ENCODE assay signal across 20 cellular contexts in the genomic region with DNA sequence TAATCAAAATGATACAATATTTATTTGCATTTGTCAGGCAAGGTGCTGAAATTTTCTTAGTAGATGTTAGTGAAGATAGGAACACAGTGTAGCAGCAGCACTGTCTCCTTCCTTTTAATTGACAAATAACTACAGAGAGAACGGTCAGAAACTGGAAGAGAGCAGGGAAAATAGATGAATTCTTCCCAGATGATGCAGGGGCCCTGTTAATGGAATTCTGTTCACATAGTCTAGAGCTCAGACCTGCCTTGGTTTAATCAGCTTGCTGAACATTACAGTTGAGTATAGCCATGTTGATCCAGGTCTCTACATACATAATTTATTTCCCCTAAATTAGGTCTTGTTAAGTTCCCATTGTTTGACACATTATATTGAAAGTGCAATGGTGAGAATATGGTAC.
"Had no signal": no experiment of that assay in that cellular context is flagged by ENCODE, and none has a peak within 500 bp of the region (broad histone marks: within the 10 kb centered on the region; RNA-seq: fewer than 3 reads in every experiment).

No MANE protein-coding gene starts in this region.

- H3K9ac ChIP-seq: SK-N-SH had no signal

- H3K27me3 ChIP-seq: MG63 had no signal

- H3K4me2 ChIP-seq: SK-N-SH had no signal

- H3K4me3 ChIP-seq: MG63 had no signal

- H3K9me3 ChIP-seq: MG63, SK-N-SH had no signal

- DNase-seq: Karpas-422, KG1, MG63, NCI-H1092, NCI-H1105 treated with DMSO at 0.1 percent for 48 hours, NCI-H1417 treated with DMSO at 0.1 percent for 48 hours, NCI-H146, NCI-H1694 treated with DMSO at 0.1 percent for 48 hours, NCI-H1930, NCI-H2081, NCI-H2107, NCI-H2227 treated with DMSO at 0.1 percent for 48 hours, NCI-H524, NCI-H526 treated with DMSO at 0.1 percent for 48 hours, NCI-H774, RPMI8226, SHP77, SK-N-SH had no signal

- FAIRE-seq: RCC 7860 had no signal

- H3K27ac ChIP-seq: HL-60 had no signal

- H3K36me3 ChIP-seq: MG63 had no signal

- H3K9me2 ChIP-seq: SK-N-SH had no signal
